ENCODE assay signal across 8 cellular contexts in genomic region chr2:216633616-216634316, GRCh38. TPM values are rescaled to one million over a fixed set of nuclear protein-coding genes. Genes with fewer than 3 reads are reported as not detected.
DNase-seq lines count a peak whose midpoint lies in the region; ATAC-seq and TF ChIP-seq lines count a peak whose summit lies in the region.

No MANE protein-coding gene starts in this region.

- H3K4me3 ChIP-seq in AG10803 (ENCODE audit: low read length) (peak overlapping the region; percentile 20), iPS-18c (ENCODE audit: insufficient read depth, low read depth, low read length) (peak overlapping the region; percentile 67)

- peaks cover 42% of the 10 kb centered on the region for H3K4me1 Mint-ChIP-seq in HFFc6 (ENCODE audit: low read depth)
- peaks cover 22% of the 10 kb centered on the region for H3K4me1 Mint-ChIP-seq in activated T-cell treated with anti-CD3 and anti-CD28 coated beads, Interleukin-2, amount 50 U/mL, for 72 hours (ENCODE audit: low read depth)
- H3K4me1 Mint-ChIP-seq in stimulated activated effector memory CD8-positive, alpha-beta T cell treated with anti-CD3 and anti-CD28 coated beads, Interleukin-12 subunit alpha, Interleukin-12 subunit beta, amount 100 ng/mL, for 72 hours: peaks cover 21% of the 10 kb centered on the region

- H3K9me3 Mint-ChIP-seq in HFFc6: no peaks in the 10 kb centered on the region
- H3K9me3 Mint-ChIP-seq in activated T-cell treated with anti-CD3 and anti-CD28 coated beads, Interleukin-2, amount 50 U/mL, for 72 hours: no peaks in the 10 kb centered on the region
- H3K9me3 Mint-ChIP-seq in stimulated activated effector memory CD8-positive, alpha-beta T cell treated with anti-CD3 and anti-CD28 coated beads, Interleukin-12 subunit alpha, Interleukin-12 subunit beta, amount 100 ng/mL, for 72 hours: no peaks in the 10 kb centered on the region

- TF ChIP-seq CTCF in AG10803 (conservative IDR thresholded peaks at IDR 0.05; ENCODE audit: low read length): no peak
- no peak for TF ChIP-seq CTCF in HFFc6 (IDR thresholded peaks at IDR 0.05)

- H3K4me3 Mint-ChIP-seq in HFFc6: peak overlapping the region; percentile 40; the same call in 1 of the 2 replicates
- peak overlapping the region; percentile 78 to 86 for H3K4me3 Mint-ChIP-seq in activated T-cell treated with anti-CD3 and anti-CD28 coated beads, Interleukin-2, amount 50 U/mL, for 72 hours
- peak overlapping the region; percentile 68 for H3K4me3 Mint-ChIP-seq in stimulated activated effector memory CD8-positive, alpha-beta T cell treated with anti-CD3 and anti-CD28 coated beads, Interleukin-12 subunit alpha, Interleukin-12 subunit beta, amount 100 ng/mL, for 72 hours

- no peak overlapping the region for H3K27ac Mint-ChIP-seq in HFFc6
- H3K27ac Mint-ChIP-seq in activated T-cell treated with anti-CD3 and anti-CD28 coated beads, Interleukin-2, amount 50 U/mL, for 72 hours: no peak overlapping the region
- no peak overlapping the region for H3K27ac Mint-ChIP-seq in stimulated activated effector memory CD8-positive, alpha-beta T cell treated with anti-CD3 and anti-CD28 coated beads, Interleukin-12 subunit alpha, Interleukin-12 subunit beta, amount 100 ng/mL, for 72 hours

- DNase-seq in AG10803 (ENCODE audit: low read depth) (no peak), HFFc6 (no peak)
- peak in 1 of 2 donors; percentile 7 for DNase-seq in activated T-cell treated with anti-CD3 and anti-CD28 coated beads, Interleukin-2, amount 50 U/mL, for 72 hours
- DNase-seq in stimulated activated effector memory CD8-positive, alpha-beta T cell treated with anti-CD3 and anti-CD28 coated beads, Interleukin-12 subunit alpha, Interleukin-12 subunit beta, amount 100 ng/mL, for 72 hours (ENCODE audit: low spot score in 2 of 2): peak in 1 of 2 donors; percentile 50
- no peak for DNase-seq in NK-92 treated with Interleukin-12 subunit alpha and Interleukin-12 subunit beta, amount 100 ng/mL, for 24 hours (lab: John Stamatoyannopoulos, UW)

- ATAC-seq in activated T-cell treated with anti-CD3 and anti-CD28 coated beads, Interleukin-2, amount 50 U/mL, for 72 hours (replicated peaks in 1 of 2): peak; percentile 51 to 52
- ATAC-seq in stimulated activated effector memory CD8-positive, alpha-beta T cell treated with anti-CD3 and anti-CD28 coated beads, Interleukin-12 subunit alpha, Interleukin-12 subunit beta, amount 100 ng/mL, for 72 hours: peak; percentile 27
- ATAC-seq in HG03442 (IDR thresholded peaks at IDR 0.05; ENCODE audit: unreplicated experiment) (no peak), GM18519 (IDR thresholded peaks at IDR 0.05; ENCODE audit: low FRiP score, unreplicated experiment) (no peak)

- no peaks in the 10 kb centered on the region for H3K9me3 ChIP-seq in iPS-18c (ENCODE audit: control insufficient read depth, insufficient read depth, low read length)

- H3K27me3 Mint-ChIP-seq in HFFc6 (ENCODE audit: insufficient read depth): peaks cover 59% of the 10 kb centered on the region
- peaks cover 74% of the 10 kb centered on the region for H3K27me3 Mint-ChIP-seq in activated T-cell treated with anti-CD3 and anti-CD28 coated beads, Interleukin-2, amount 50 U/mL, for 72 hours (ENCODE audit: low read depth)

- no peaks in the 10 kb centered on the region for H3K36me3 Mint-ChIP-seq in HFFc6 (ENCODE audit: low read depth)
- no peaks in the 10 kb centered on the region for H3K36me3 Mint-ChIP-seq in activated T-cell treated with anti-CD3 and anti-CD28 coated beads, Interleukin-2, amount 50 U/mL, for 72 hours (ENCODE audit: insufficient read depth in 2 of 2)
- H3K36me3 Mint-ChIP-seq in stimulated activated effector memory CD8-positive, alpha-beta T cell treated with anti-CD3 and anti-CD28 coated beads, Interleukin-12 subunit alpha, Interleukin-12 subunit beta, amount 100 ng/mL, for 72 hours: no peaks in the 10 kb centered on the region

RNA-seq across cellular contexts. Expression of gene IGFBP2, which starts 0.5 kb away (rescaled TPM):
- under 1 TPM in 2 of 6 experiments, not detected in 4; 0.28 to 0.40 TPM for total RNA-seq in HFFc6 (2021; fragmentation: NEBNext Ultra II Directional; extraction: Animal tissue kit (Norgen Biotek cat#: 25700))
- 1 to 10 TPM; 3.6 to 7.4 TPM for total RNA-seq in activated T-cell treated with anti-CD3 and anti-CD28 coated beads, Interleukin-2, amount 50 U/mL, for 72 hours

Comparison
In these comparisons a context has a peak if more than half of its experiments do, and no peak if none do; other contexts are left out.
1. ATAC-seq: peak in activated T-cell treated with anti-CD3 and anti-CD28 coated beads, Interleukin-2, amount 50 U/mL, for 72 hours (2 of 2) and stimulated activated effector memory CD8-positive, alpha-beta T cell treated with anti-CD3 and anti-CD28 coated beads, Interleukin-12 subunit alpha, Interleukin-12 subunit beta, amount 100 ng/mL, for 72 hours (single experiment); none in HG03442 (single experiment) and GM18519 (single experiment).
2. Peak in every context shown above with its lines, with median percentiles within 50 percentile points of each other: H3K4me3 Mint-ChIP-seq.